In the genomic region with DNA sequence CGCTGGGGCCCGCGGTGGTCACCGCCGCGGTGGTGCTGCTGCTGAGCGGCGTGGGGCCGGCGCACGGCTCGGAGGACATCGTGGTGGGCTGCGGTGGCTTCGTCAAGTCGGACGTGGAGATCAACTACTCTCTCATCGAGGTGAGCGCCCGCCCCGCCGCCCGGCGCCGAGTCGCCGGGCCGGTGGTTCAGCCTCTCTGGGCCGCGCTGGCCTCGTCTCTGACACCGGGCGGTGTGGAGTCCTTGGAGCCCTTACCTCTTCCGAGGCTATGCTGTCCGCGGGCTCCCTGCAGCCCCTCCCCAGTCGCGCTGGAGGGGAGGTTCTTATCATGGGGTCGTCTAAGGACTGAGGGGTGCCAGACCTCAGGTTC, we compare ENCODE assay signal across 10 cellular contexts. TPM values are rescaled to one million over a fixed set of nuclear protein-coding genes. Genes with fewer than 3 reads are reported as not detected.
DNase-seq lines count a peak whose midpoint lies in the region; ATAC-seq and TF ChIP-seq lines count a peak whose summit lies in the region.
"Not testable (repeated sequence)": the region's sequence is repeated elsewhere in the genome, so short reads cannot be mapped to it uniquely, and the experiment has no call there.
"Had no signal": no experiment of that assay in that cellular context is flagged by ENCODE, and none has a peak within 500 bp of the region (broad histone marks: within the 10 kb centered on the region; RNA-seq: fewer than 3 reads in every experiment).

No MANE protein-coding gene starts in this region.

- not testable (repeated sequence) for H3K36me3 ChIP-seq in lower lobe of right lung, suprapubic skin

- H3K4me3 ChIP-seq in lower lobe of right lung (peak overlapping the region; percentile 27), suprapubic skin (peak overlapping the region; percentile 38)

- H3K4me1 ChIP-seq in lower lobe of right lung, suprapubic skin: not testable (repeated sequence)

- not testable (repeated sequence) for TF ChIP-seq EP300 in suprapubic skin (IDR thresholded peaks at IDR 0.05)

- H3K9me3 Mint-ChIP-seq in central memory CD8-positive, alpha-beta T cell = not testable (repeated sequence)

- H3K27ac Mint-ChIP-seq in central memory CD8-positive, alpha-beta T cell (ENCODE audit: low read depth) = not testable (repeated sequence)

- ATAC-seq in GM18499 (IDR thresholded peaks at IDR 0.05; ENCODE audit: insufficient read depth, unreplicated experiment) (peak; percentile 9), GM19455 (IDR thresholded peaks at IDR 0.05; ENCODE audit: unreplicated experiment) (peak; percentile 50), HG02759 (IDR thresholded peaks at IDR 0.05; ENCODE audit: unreplicated experiment) (peak; percentile 55), HG03175 (IDR thresholded peaks at IDR 0.05; ENCODE audit: unreplicated experiment) (peak; percentile 33), SK-N-SH treated with all-trans-retinoic acid at 6 μM for 48 hours (peak; percentile 71), lower lobe of right lung (peak; percentile 67 to 74)
- ATAC-seq in central memory CD8-positive, alpha-beta T cell (replicated peaks; ENCODE audit: extremely low read depth, poor library complexity, severe bottlenecking) = peak; percentile 41

- not testable (repeated sequence) for H3K4me1 Mint-ChIP-seq in central memory CD8-positive, alpha-beta T cell

- peak overlapping the region; percentile 75 for H3K4me3 Mint-ChIP-seq in central memory CD8-positive, alpha-beta T cell

- H3K27ac ChIP-seq in lower lobe of right lung, suprapubic skin: not testable (repeated sequence)

- no CpG with 5 or more reads among the region's 39 CpGs for WGBS in suprapubic skin

- not testable (repeated sequence) for H3K9me3 ChIP-seq in lower lobe of right lung, suprapubic skin

- not testable (repeated sequence) for TF ChIP-seq CTCF in lower lobe of right lung (IDR thresholded peaks at IDR 0.05); suprapubic skin (IDR thresholded peaks at IDR 0.05)

- intact Hi-C loops in lower lobe of right lung (cut with DNase I) = not testable (repeated sequence)

- H3K27me3 ChIP-seq in lower lobe of right lung (ENCODE audit: low read depth); suprapubic skin: not testable (repeated sequence)

- not testable (repeated sequence) for H3K27me3 Mint-ChIP-seq in central memory CD8-positive, alpha-beta T cell

- not testable (repeated sequence) for DNase-seq in central memory CD8-positive, alpha-beta T cell (ENCODE audit: low spot score in 2 of 2); lower lobe of right lung; suprapubic skin (ENCODE audit: low spot score in 2 of 2)

- not testable (repeated sequence) for TF ChIP-seq POLR2A in suprapubic skin (IDR thresholded peaks at IDR 0.05)

- not testable (repeated sequence) for H3K36me3 Mint-ChIP-seq in central memory CD8-positive, alpha-beta T cell (ENCODE audit: insufficient read depth)

RNA-seq across cellular contexts. Expression of a gene that starts 0.3 kb away (rescaled TPM):
- total RNA-seq in lower lobe of right lung = 36.1 TPM
- total RNA-seq in suprapubic skin = 10 to 100 TPM; 10.3 to 67.6 (median 30.6) TPM

RNA-seq across cellular contexts. Expression of a gene that starts 9.4 kb away (rescaled TPM):
- total RNA-seq in lower lobe of right lung (40.5 TPM), suprapubic skin (1 to 10 TPM in 3 of 4 donors, under 1 TPM in 1; 0.49 to 3.4 (median 1.2) TPM)
- total RNA-seq: activated CD4-positive, alpha-beta T cell treated with anti-CD3 and anti-CD28 coated beads, Interleukin-2, amount 10 ng/mL, durations not matched to agents 24 days and 14 days; activated naive CD8-positive, alpha-beta T cell treated with anti-CD3 and anti-CD28 coated beads for 36 hours had no signal

Comparison
In these comparisons a context has a peak if more than half of its experiments do, and no peak if none do; other contexts are left out.
1. ATAC-seq: peak in every context shown above with its lines; median percentile 71 in SK-N-SH treated with all-trans-retinoic acid at 6 μM for 48 hours; 70 in lower lobe of right lung; 55 in HG02759; 50 in GM19455; 41 in central memory CD8-positive, alpha-beta T cell; 33 in HG03175; 9 in GM18499.